In genomic region chr13:79621902-79622301, GRCh38 we compare ENCODE assay signal across 27 cellular contexts.
"Had no signal": no experiment of that assay in that cellular context is flagged by ENCODE, and none has a peak within 500 bp of the region (broad histone marks: within the 10 kb centered on the region; RNA-seq: fewer than 3 reads in every experiment).

No MANE protein-coding gene starts in this region.

- H3K36me3 Mint-ChIP-seq: activated naive CD4-positive, alpha-beta T cell treated with anti-CD3 and anti-CD28 coated beads, Interleukin-2, amount 50 U/mL, for 72 hours; natural killer cell treated with Interleukin-12 subunit alpha and Interleukin-12 subunit beta and Interleukin-15 and Interleukin-18, amount 100 ng/mL, for 72 hours; stimulated activated effector memory CD8-positive, alpha-beta T cell treated with anti-CD3 and anti-CD28 coated beads, Interleukin-12 subunit alpha, Interleukin-12 subunit beta, amount 100 ng/mL, for 72 hours had no signal

- H3K9me3 Mint-ChIP-seq: activated CD4-positive, alpha-beta memory T cell treated with anti-CD3 and anti-CD28 coated beads, Interleukin-2, amount 10 ng/mL, durations not matched to agents 7 days and 5 days; activated CD4-positive, alpha-beta T cell treated with anti-CD3 and anti-CD28 coated beads, Interleukin-2, amount 10 ng/mL, durations not matched to agents 7 days and 5 days; activated naive CD4-positive, alpha-beta T cell treated with anti-CD3 and anti-CD28 coated beads, Interleukin-2, amount 50 U/mL, for 72 hours; activated T-cell treated with anti-CD3 and anti-CD28 coated beads, Interleukin-2, amount 50 U/mL, for 4 hours; stimulated activated effector memory CD8-positive, alpha-beta T cell treated with anti-CD3 and anti-CD28 coated beads, Interleukin-12 subunit alpha, Interleukin-12 subunit beta, amount 100 ng/mL, for 72 hours; stimulated activated naive CD8-positive, alpha-beta T cell treated with anti-CD3 and anti-CD28 coated beads, Interleukin-15, Interleukin-2, amounts not matched to agents 100 ng/mL and 50 ng/mL, for 24 hours had no signal

- H3K36me3 ChIP-seq: colonic mucosa, lower lobe of right lung, right lobe of liver, thoracic aorta, uterus had no signal

- H3K9me3 ChIP-seq: colonic mucosa, lower lobe of right lung, mucosa of descending colon, right lobe of liver, thoracic aorta, uterus had no signal

- H3K4me3 ChIP-seq: colonic mucosa, lower lobe of right lung, mucosa of descending colon, right lobe of liver, skin epidermis, thoracic aorta, uterus had no signal

- H3K4me1 ChIP-seq: colonic mucosa, lower lobe of right lung, right lobe of liver, uterus had no signal

- H3K4me1 Mint-ChIP-seq: activated CD4-positive, alpha-beta memory T cell treated with anti-CD3 and anti-CD28 coated beads, Interleukin-2, amount 10 ng/mL, durations not matched to agents 7 days and 5 days; activated CD4-positive, alpha-beta T cell treated with anti-CD3 and anti-CD28 coated beads, Interleukin-2, amount 10 ng/mL, durations not matched to agents 7 days and 5 days; stimulated activated effector memory CD8-positive, alpha-beta T cell treated with anti-CD3 and anti-CD28 coated beads, Interleukin-12 subunit alpha, Interleukin-12 subunit beta, amount 100 ng/mL, for 72 hours; T-helper 17 cell had no signal

- DNase-seq: activated CD4-positive, alpha-beta memory T cell treated with anti-CD3 and anti-CD28 coated beads, Interleukin-2, amount 10 ng/mL, durations not matched to agents 7 days and 5 days; activated CD4-positive, alpha-beta T cell treated with anti-CD3 and anti-CD28 coated beads for 1 hour; activated CD4-positive, alpha-beta T cell treated with anti-CD3 and anti-CD28 coated beads, Interleukin-2, amount 10 ng/mL, durations not matched to agents 7 days and 5 days; activated naive CD4-positive, alpha-beta T cell; activated T-cell treated with anti-CD3 and anti-CD28 coated beads, Interleukin-2, amount 50 U/mL, for 4 hours; cerebellar nuclear complex; colonic mucosa; effector CD8-positive, alpha-beta T cell; erythroblast; head of caudate nucleus; hippocampal formation; kidney; lower lobe of right lung; mesendoderm; mucosa of descending colon; right lobe of liver; stimulated activated CD4-positive, alpha-beta T cell treated with anti-CD3 and anti-CD28 coated beads, Interleukin-12 subunit alpha, Interleukin-12 subunit beta, amount 100 ng/mL, for 4 hours; stimulated activated CD4-positive, alpha-beta T cell treated with anti-CD3 and anti-CD28 coated beads, Interleukin-4, amount 100 ng/mL, for 1 hour; T-helper 17 cell; uterus had no signal

- H3K27ac Mint-ChIP-seq: activated CD4-positive, alpha-beta memory T cell treated with anti-CD3 and anti-CD28 coated beads, Interleukin-2, amount 10 ng/mL, durations not matched to agents 7 days and 5 days; activated CD4-positive, alpha-beta T cell treated with anti-CD3 and anti-CD28 coated beads, Interleukin-2, amount 10 ng/mL, durations not matched to agents 7 days and 5 days; activated naive CD4-positive, alpha-beta T cell treated with anti-CD3 and anti-CD28 coated beads, Interleukin-2, amount 50 U/mL, for 72 hours; natural killer cell treated with Interleukin-12 subunit alpha and Interleukin-12 subunit beta and Interleukin-15 and Interleukin-18, amount 100 ng/mL, for 72 hours; stimulated activated effector memory CD8-positive, alpha-beta T cell treated with anti-CD3 and anti-CD28 coated beads, Interleukin-12 subunit alpha, Interleukin-12 subunit beta, amount 100 ng/mL, for 72 hours; stimulated activated naive CD8-positive, alpha-beta T cell treated with anti-CD3 and anti-CD28 coated beads, Interleukin-15, Interleukin-2, amounts not matched to agents 100 ng/mL and 50 ng/mL, for 24 hours; T-helper 17 cell had no signal

- H3K27ac ChIP-seq: colonic mucosa, lower lobe of right lung, right lobe of liver, skin epidermis, thoracic aorta, uterus had no signal

- ATAC-seq: activated naive CD4-positive, alpha-beta T cell treated with anti-CD3 and anti-CD28 coated beads, Interleukin-2, amount 50 U/mL, for 72 hours; activated T-cell treated with anti-CD3 and anti-CD28 coated beads, Interleukin-2, amount 50 U/mL, for 4 hours; left lobe of liver; lower lobe of right lung; mucosa of descending colon; natural killer cell treated with Interleukin-12 subunit alpha and Interleukin-12 subunit beta and Interleukin-15 and Interleukin-18, amount 100 ng/mL, for 72 hours; right lobe of liver; stimulated activated effector memory CD8-positive, alpha-beta T cell treated with anti-CD3 and anti-CD28 coated beads, Interleukin-12 subunit alpha, Interleukin-12 subunit beta, amount 100 ng/mL, for 72 hours; T-helper 17 cell had no signal

- H3K27me3 ChIP-seq: colonic mucosa, right lobe of liver, uterus had no signal

- H3K4me3 Mint-ChIP-seq: activated CD4-positive, alpha-beta memory T cell treated with anti-CD3 and anti-CD28 coated beads, Interleukin-2, amount 10 ng/mL, durations not matched to agents 7 days and 5 days; activated CD4-positive, alpha-beta T cell treated with anti-CD3 and anti-CD28 coated beads, Interleukin-2, amount 10 ng/mL, durations not matched to agents 7 days and 5 days; activated T-cell treated with anti-CD3 and anti-CD28 coated beads, Interleukin-2, amount 50 U/mL, for 4 hours; natural killer cell treated with Interleukin-12 subunit alpha and Interleukin-12 subunit beta and Interleukin-15 and Interleukin-18, amount 100 ng/mL, for 72 hours; stimulated activated effector memory CD8-positive, alpha-beta T cell treated with anti-CD3 and anti-CD28 coated beads, Interleukin-12 subunit alpha, Interleukin-12 subunit beta, amount 100 ng/mL, for 72 hours; stimulated activated naive CD8-positive, alpha-beta T cell treated with anti-CD3 and anti-CD28 coated beads, Interleukin-15, Interleukin-2, amounts not matched to agents 100 ng/mL and 50 ng/mL, for 24 hours; T-helper 17 cell had no signal
